Comparison of ENCODE assay signal across 8 cellular contexts in genomic region chr10:119657725-119658124, GRCh38. TPM values are rescaled to one million over a fixed set of nuclear protein-coding genes. Genes with fewer than 3 reads are reported as not detected.
DNase-seq lines count a peak whose midpoint lies in the region; ATAC-seq, FAIRE-seq and TF ChIP-seq lines count a peak whose summit lies in the region.
"Had no signal": no experiment of that assay in that cellular context is flagged by ENCODE, and none has a peak within 500 bp of the region (broad histone marks: within the 10 kb centered on the region; RNA-seq: fewer than 3 reads in every experiment).

No MANE protein-coding gene starts in this region.

- FAIRE-seq in HTR-8/SVneo (lab: Jason Lieb, UNC): no peak

- H4K91ac ChIP-seq in mesenchymal stem cell (ENCODE audit: low read length): no peak overlapping the region

- TF ChIP-seq CTCF in Panc1 (IDR thresholded peaks at IDR 0.05) (no peak), dorsolateral prefrontal cortex (IDR thresholded peaks at IDR 0.05 in 54 of 56, conservative IDR thresholded peaks at IDR 0.05 in 2 of 56; ENCODE audit: low read depth in 1 of 56, partially characterized antibody in 56 of 56) (no peak), thyroid gland (IDR thresholded peaks at IDR 0.05) (no peak)

- H3K4me1 ChIP-seq in Panc1 (ENCODE audit: control insufficient read depth, insufficient read depth, low read length) (peaks cover 94% of the 10 kb centered on the region), mesenchymal stem cell (ENCODE audit: control insufficient read depth, insufficient read depth, low read depth, low read length) (peaks cover 49% of the 10 kb centered on the region), thyroid gland (peaks cover 89 to 97% of the 10 kb centered on the region in 2 donors)

- DNase-seq in Panc1 (ENCODE audit: low read depth, low spot score): no peak
- DNase-seq in dorsolateral prefrontal cortex: peak in 3 of 10 donors; percentile 22 to 47 (median 37)
- peak; percentile 69 for DNase-seq in mesenchymal stem cell
- peak; percentile 62 to 67 for DNase-seq in thyroid gland
- DNase-seq in HTR-8/SVneo (ENCODE audit: insufficient read length, low spot score): no peak
- no peak for DNase-seq in stimulated activated CD4-positive, alpha-beta T cell treated with anti-CD3 and anti-CD28 coated beads, Interleukin-4, amount 100 ng/mL, for 24 hours
- DNase-seq: RPMI8226 had no signal

- H3K27ac ChIP-seq in Panc1 (ENCODE audit: low read length) (peak overlapping the region; percentile 99), dorsolateral prefrontal cortex (peak overlapping the region in 54 of 59 donors; percentile 7 to 98 (median 72)), mesenchymal stem cell (ENCODE audit: low read length, poor library complexity, severe bottlenecking) (peak overlapping the region; percentile 40), thyroid gland (peak overlapping the region; percentile 80 to 100 (median 99))

- H2BK120ac ChIP-seq in mesenchymal stem cell (ENCODE audit: low read depth, low read length): peak overlapping the region; percentile 61

- WGBS in mesenchymal stem cell: 13% methylated on average over 5 of the region's 7 CpGs
- WGBS in thyroid gland, 2 donors: 19 to 27% methylated on average over 7 of the region's 7 CpGs

- peak overlapping the region in 1 of 2 experiments; percentile 38 for H2BK12ac ChIP-seq in mesenchymal stem cell (ENCODE audit: low read length in 2 of 2)

- CTCF ChIA-PET in Panc1 (lab: Charles Lee): interaction anchor here (0.6 to 2.1 kb wide), 2 partner anchors 23 to 49 kb away, joined by 4 to 5 read pairs; no protein-coding TSS in a partner anchor

- H3K9me3 ChIP-seq in Panc1 (ENCODE audit: control insufficient read depth, insufficient read depth, low read depth, low read length) (no peaks in the 10 kb centered on the region), mesenchymal stem cell (ENCODE audit: control insufficient read depth, low read length) (no peaks in the 10 kb centered on the region), thyroid gland (no peaks in the 10 kb centered on the region)

- H2AFZ ChIP-seq in mesenchymal stem cell (ENCODE audit: low read depth, low read length): no peak overlapping the region

- in situ Hi-C loops in Panc1 (cut with HindIII; ENCODE audit: low pct_unique_long_range_greater_than_20kb, low sequenced_read_pairs): no loop called here

- H3K36me3 ChIP-seq in Panc1 (ENCODE audit: control insufficient read depth, insufficient read depth, low read length) (no peaks in the 10 kb centered on the region; the same call in 1 of the 2 replicates), mesenchymal stem cell (ENCODE audit: control insufficient read depth in 1 of 2, insufficient read depth in 2 of 2, low read depth in 1 of 2, low read length in 2 of 2) (peaks cover 10 to 24% of the 10 kb centered on the region in 2 experiments), thyroid gland (no peaks in the 10 kb centered on the region)

- POLR2A ChIA-PET in Panc1 (lab: Charles Lee): no interaction called here

- BruUV-seq in Panc1 (replicated peaks; lab: Mats Ljungman, UMichigan): no TSS peak

- H2BK5ac ChIP-seq in mesenchymal stem cell (ENCODE audit: low read depth, low read length, poor library complexity, severe bottlenecking): peak overlapping the region; percentile 21

- H3K4me2 ChIP-seq in mesenchymal stem cell (ENCODE audit: low read length, poor library complexity, severe bottlenecking): no peak overlapping the region

- ATAC-seq in Panc1 (peak; percentile 46), HG03196 (IDR thresholded peaks at IDR 0.05; ENCODE audit: unreplicated experiment) (no peak)

- H2AK5ac ChIP-seq in mesenchymal stem cell (ENCODE audit: low read length, severe bottlenecking): peak overlapping the region; percentile 40

- peak overlapping the region in 1 of 2 experiments; percentile 32; a peak in 2 of 4 replicates for H3K4me3 ChIP-seq in Panc1 (ENCODE audit: low read depth in 2 of 2, low read length in 2 of 2)
- peak overlapping the region in 13 of 59 donors; percentile 2 to 32 (median 17) for H3K4me3 ChIP-seq in dorsolateral prefrontal cortex
- peak overlapping the region in 1 of 2 experiments; percentile 51 for H3K4me3 ChIP-seq in mesenchymal stem cell (ENCODE audit: insufficient read depth in 1 of 2, low read depth in 1 of 2, low read length in 2 of 2)
- no peak overlapping the region for H3K4me3 ChIP-seq in thyroid gland (replicated peaks in 1 of 3)

- TF ChIP-seq POLR2A in thyroid gland (IDR thresholded peaks at IDR 0.05): no peak

- no peak overlapping the region for H3K23ac ChIP-seq in mesenchymal stem cell (ENCODE audit: low read length in 2 of 2)

- no peak overlapping the region for H3K14ac ChIP-seq in mesenchymal stem cell (ENCODE audit: low read length in 2 of 2)

- intact Hi-C loops in Panc1 (cut with micrococcal nuclease; ENCODE audit: unreplicated experiment): no loop called here
- intact Hi-C loops in dorsolateral prefrontal cortex (cut with DNase I): no loop called here
- intact Hi-C loops in thyroid gland (cut with DNase I): no loop called here

- H2BK15ac ChIP-seq in mesenchymal stem cell (ENCODE audit: low read depth, poor library complexity, severe bottlenecking): no peak overlapping the region

- H3K4ac ChIP-seq in mesenchymal stem cell (ENCODE audit: low read depth in 1 of 2, low read length in 2 of 2): no peak overlapping the region

- H4K8ac ChIP-seq in mesenchymal stem cell (ENCODE audit: low read length): no peak overlapping the region

- H3K18ac ChIP-seq in mesenchymal stem cell (ENCODE audit: low read depth in 1 of 2, low read length in 2 of 2): no peak overlapping the region

- no peaks in the 10 kb centered on the region for H3K79me1 ChIP-seq in mesenchymal stem cell (replicated peaks; ENCODE audit: low read length, poor library complexity, severe bottlenecking)

- H3K9ac ChIP-seq in mesenchymal stem cell (ENCODE audit: low read length): peak overlapping the region; percentile 94

- H3K27me3 ChIP-seq in Panc1 (ENCODE audit: control insufficient read depth, insufficient read depth, low read length) (no peaks in the 10 kb centered on the region), dorsolateral prefrontal cortex (no peaks in the 10 kb centered on the region), mesenchymal stem cell (ENCODE audit: control insufficient read depth in 1 of 2, insufficient read depth in 1 of 2, low read length in 2 of 2) (no peaks in the 10 kb centered on the region), thyroid gland (no peaks in the 10 kb centered on the region)

RNA-seq across cellular contexts. Expression of gene BAG3, which starts 6.5 kb away (rescaled TPM):
- 131 TPM for total RNA-seq in Panc1 (2021; ENCODE audit: unreplicated experiment)
- polyA plus RNA-seq in Panc1 (2012; ENCODE audit: insufficient read length): 204 TPM
- 100 to 1,000 TPM in 12 of 120 experiments, 10 to 100 TPM in 108; 13.1 to 274 (median 32.3) TPM for total RNA-seq in dorsolateral prefrontal cortex
- polyA plus RNA-seq in mesenchymal stem cell (2013, experiment 1 of 2): 66.0 TPM
- polyA plus RNA-seq in mesenchymal stem cell (2013, experiment 2 of 2): 65.0 TPM
- total RNA-seq in thyroid gland: 10 to 100 TPM; 26.6 to 46.6 (median 38.0) TPM

Comparison
In these comparisons a context has a peak if more than half of its experiments do, and no peak if none do; other contexts are left out.
1. DNase-seq: peak in mesenchymal stem cell (single experiment) and thyroid gland (2 of 2); none in Panc1 (single experiment), HTR-8/SVneo (single experiment) and stimulated activated CD4-positive, alpha-beta T cell treated with anti-CD3 and anti-CD28 coated beads, Interleukin-4, amount 100 ng/mL, for 24 hours (single experiment).
2. H3K27ac ChIP-seq: peak in every context shown above with its lines; median percentile 99 in Panc1; 99 in thyroid gland; 72 in dorsolateral prefrontal cortex; 40 in mesenchymal stem cell.